In genomic region chrX:105725228-105725627, GRCh38 we compare ENCODE assay signal across 14 cellular contexts.
"Had no signal": no experiment of that assay in that cellular context is flagged by ENCODE, and none has a peak within 500 bp of the region (broad histone marks: within the 10 kb centered on the region; RNA-seq: fewer than 3 reads in every experiment).

No MANE protein-coding gene starts in this region.

- H3K36me3 Mint-ChIP-seq: activated CD4-positive, alpha-beta memory T cell treated with anti-CD3 and anti-CD28 coated beads for 36 hours; activated naive CD8-positive, alpha-beta T cell; type B pancreatic cell had no signal

- H3K27me3 Mint-ChIP-seq: activated CD4-positive, alpha-beta memory T cell treated with anti-CD3 and anti-CD28 coated beads for 36 hours; activated naive CD8-positive, alpha-beta T cell; type B pancreatic cell had no signal

- H3K9me3 Mint-ChIP-seq: activated CD4-positive, alpha-beta memory T cell treated with anti-CD3 and anti-CD28 coated beads for 36 hours; type B pancreatic cell had no signal

- H3K27me3 ChIP-seq: hepatocyte had no signal

- DNase-seq: activated CD4-positive, alpha-beta memory T cell treated with anti-CD3 and anti-CD28 coated beads for 36 hours; activated gamma-delta T cell; activated T-cell treated with anti-CD3 and anti-CD28 coated beads, Interleukin-2, amount 50 U/mL, for 48 hours; dermis blood vessel endothelial cell; endodermal cell; erythroblast; kidney; stimulated activated CD4-positive, alpha-beta T cell treated with anti-CD3 and anti-CD28 coated beads, Interleukin-2, amount 100 ng/mL, for 48 hours; stimulated activated naive CD4-positive, alpha-beta T cell treated with Interleukin-2 at 50 U/mL for 16 hours had no signal

- H3K27ac Mint-ChIP-seq: activated CD4-positive, alpha-beta memory T cell treated with anti-CD3 and anti-CD28 coated beads for 36 hours; activated naive CD8-positive, alpha-beta T cell; endodermal cell; type B pancreatic cell had no signal

- H3K4me2 ChIP-seq: hepatocyte had no signal

- H3K4me3 Mint-ChIP-seq: activated CD4-positive, alpha-beta memory T cell treated with anti-CD3 and anti-CD28 coated beads for 36 hours; activated naive CD8-positive, alpha-beta T cell; endodermal cell; neural crest cell; type B pancreatic cell had no signal

- H3K4me1 Mint-ChIP-seq: endodermal cell, neural crest cell had no signal

- H3K79me2 ChIP-seq: hepatocyte had no signal

- H3K4me3 ChIP-seq: hepatocyte had no signal

- H2AFZ ChIP-seq: hepatocyte had no signal

- H3K27ac ChIP-seq: hepatocyte, VCaP had no signal
